ENCODE assay signal across 1 cellular context in the genomic region with DNA sequence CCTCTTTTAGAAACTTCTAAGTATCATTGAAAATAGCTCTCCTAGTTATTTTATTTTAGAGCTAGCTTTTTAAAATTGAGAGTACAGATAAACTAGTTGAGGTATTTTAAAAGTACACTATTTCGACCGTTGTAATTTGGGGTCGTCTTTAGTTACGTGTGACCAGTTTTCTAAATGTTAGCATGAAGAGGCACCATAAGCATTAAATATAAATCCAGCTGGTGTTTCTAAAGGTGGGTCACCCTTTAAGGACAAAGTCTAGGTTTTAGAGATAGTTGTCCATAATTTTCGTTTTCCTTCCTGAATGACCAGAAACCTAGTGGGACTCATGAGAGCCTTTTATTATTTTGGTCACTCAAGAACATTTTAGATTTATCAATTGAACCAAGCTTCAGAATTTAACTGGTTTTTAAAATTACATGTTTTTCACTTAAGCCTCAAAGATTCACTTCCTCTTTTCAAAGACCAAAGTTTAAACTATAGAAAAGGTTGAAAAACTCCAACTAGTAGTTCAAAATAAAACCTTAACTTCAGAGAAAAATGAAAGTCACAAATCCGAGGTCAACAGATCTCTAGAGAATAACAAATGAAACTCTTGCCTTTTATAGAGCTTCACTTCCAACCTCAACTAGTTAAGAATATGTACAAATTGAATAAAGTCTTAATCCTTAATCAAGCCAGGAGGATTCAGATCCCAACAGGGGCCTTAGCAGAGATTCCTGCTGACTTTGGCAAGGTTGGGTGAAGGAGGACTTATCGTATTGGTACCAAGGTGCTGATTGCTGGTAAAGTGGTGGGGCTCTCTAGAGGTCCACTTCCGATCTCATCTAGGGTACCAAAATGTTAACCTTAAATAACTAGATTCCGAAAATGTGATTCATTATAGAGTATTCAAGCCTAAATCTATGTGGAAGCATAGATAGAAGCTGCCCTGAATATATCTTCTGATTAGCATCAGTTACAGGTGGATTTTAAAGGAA.
TF ChIP-seq lines count a peak whose summit lies in the region.

No MANE protein-coding gene starts in this region.

TF ChIP-seq in GM23338, 12 proteins besides CTCF, POLR2A, EP300 and RAD21 (continued from another document):
- TF ChIP-seq STAT1 (IDR thresholded peaks at IDR 0.05; ENCODE audit: unreplicated experiment) (no peak), ZNF114 (CRISPR knock-in tag; IDR thresholded peaks at IDR 0.05) (no peak)
TF ChIP-seq in GM23338: peak in this region for 0.
